Comparison of ENCODE assay signal across 1 cellular context in the genomic region with DNA sequence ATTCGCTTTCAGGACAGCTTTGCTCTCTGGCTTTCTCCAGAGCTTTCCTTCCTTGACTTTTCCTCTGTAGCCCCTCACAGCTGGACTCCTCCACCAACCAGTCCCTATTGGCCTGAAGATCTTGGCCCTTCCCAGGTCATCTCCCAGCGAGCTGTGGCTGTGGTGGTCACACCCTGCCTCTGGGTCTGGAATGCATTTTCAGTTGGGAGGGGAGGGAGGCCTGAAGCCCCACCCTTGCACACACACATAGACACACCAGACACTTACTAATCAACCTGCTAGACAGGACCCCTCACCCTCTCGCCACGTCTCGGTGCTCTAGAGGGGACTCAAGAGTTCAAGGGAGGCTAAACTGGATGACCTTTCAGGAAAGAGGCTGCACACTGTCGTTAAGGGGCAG.
TF ChIP-seq lines count a peak whose summit lies in the region.

No MANE protein-coding gene starts in this region.

TF ChIP-seq in WTC11, 78 proteins besides CTCF, POLR2A, EP300 and RAD21 (continued from another document):
- TF ChIP-seq, protein P1, sequence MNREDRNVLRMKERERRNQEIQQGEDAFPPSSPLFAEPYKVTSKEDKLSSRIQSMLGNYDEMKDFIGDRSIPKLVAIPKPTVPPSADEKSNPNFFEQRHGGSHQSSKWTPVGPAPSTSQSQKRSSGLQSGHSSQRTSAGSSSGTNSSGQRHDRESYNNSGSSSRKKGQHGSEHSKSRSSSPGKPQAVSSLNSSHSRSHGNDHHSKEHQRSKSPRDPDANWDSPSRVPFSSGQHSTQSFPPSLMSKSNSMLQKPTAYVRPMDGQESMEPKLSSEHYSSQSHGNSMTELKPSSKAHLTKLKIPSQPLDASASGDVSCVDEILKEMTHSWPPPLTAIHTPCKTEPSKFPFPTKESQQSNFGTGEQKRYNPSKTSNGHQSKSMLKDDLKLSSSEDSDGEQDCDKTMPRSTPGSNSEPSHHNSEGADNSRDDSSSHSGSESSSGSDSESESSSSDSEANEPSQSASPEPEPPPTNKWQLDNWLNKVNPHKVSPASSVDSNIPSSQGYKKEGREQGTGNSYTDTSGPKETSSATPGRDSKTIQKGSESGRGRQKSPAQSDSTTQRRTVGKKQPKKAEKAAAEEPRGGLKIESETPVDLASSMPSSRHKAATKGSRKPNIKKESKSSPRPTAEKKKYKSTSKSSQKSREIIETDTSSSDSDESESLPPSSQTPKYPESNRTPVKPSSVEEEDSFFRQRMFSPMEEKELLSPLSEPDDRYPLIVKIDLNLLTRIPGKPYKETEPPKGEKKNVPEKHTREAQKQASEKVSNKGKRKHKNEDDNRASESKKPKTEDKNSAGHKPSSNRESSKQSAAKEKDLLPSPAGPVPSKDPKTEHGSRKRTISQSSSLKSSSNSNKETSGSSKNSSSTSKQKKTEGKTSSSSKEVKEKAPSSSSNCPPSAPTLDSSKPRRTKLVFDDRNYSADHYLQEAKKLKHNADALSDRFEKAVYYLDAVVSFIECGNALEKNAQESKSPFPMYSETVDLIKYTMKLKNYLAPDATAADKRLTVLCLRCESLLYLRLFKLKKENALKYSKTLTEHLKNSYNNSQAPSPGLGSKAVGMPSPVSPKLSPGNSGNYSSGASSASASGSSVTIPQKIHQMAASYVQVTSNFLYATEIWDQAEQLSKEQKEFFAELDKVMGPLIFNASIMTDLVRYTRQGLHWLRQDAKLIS (CRISPR knock-in tag; IDR thresholded peaks at IDR 0.05; ENCODE audit: borderline replicate concordance), result no peak
